Comparison of ENCODE assay signal across 8 cellular contexts in the genomic region with DNA sequence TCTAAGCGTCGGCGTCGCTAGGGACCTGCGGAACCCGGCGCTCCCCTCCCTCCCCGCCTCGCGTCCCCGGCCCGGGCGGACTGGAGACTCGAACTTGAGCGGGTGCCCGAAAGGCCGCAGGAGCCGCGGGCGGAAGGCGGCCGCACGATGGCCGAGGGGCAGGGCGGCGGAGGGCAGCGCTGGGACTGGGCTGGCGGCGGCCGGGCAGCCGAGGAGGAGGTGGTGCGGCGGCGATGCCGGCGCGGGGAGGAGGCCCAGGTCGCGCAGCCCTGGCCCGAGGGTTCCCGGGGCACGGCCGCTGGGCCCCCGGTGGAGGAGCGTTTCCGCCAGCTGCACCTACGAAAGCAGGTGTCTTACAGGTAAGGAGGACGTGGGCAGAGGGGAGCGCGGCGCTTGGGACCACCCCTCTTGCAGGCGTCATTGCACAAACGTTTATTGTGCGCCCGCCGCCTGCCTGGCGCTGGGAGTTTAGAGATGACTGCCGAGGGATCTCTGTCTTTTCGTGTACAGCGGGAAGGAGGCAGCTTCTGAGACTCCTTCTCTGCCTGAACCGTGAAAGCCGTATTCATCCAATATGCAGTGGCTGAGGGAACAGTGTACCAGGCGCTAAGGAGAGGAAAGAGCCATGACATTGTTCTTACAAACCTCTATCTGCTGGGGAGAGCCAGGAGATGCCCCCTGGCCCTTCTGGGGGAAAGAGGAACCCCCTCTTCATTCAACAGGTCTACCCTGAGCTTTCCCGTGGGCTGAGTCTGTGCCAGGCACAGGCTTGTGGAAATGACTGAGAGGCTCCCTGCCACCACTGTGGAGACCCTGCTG. TPM values are rescaled to one million over a fixed set of nuclear protein-coding genes. Genes with fewer than 3 reads are reported as not detected.
DNase-seq lines count a peak whose midpoint lies in the region; ATAC-seq, FAIRE-seq and TF ChIP-seq lines count a peak whose summit lies in the region.

No MANE protein-coding gene starts in this region.

- H3K27ac ChIP-seq in cardiac muscle cell, result no peak overlapping the region
- H3K27ac ChIP-seq in tibial artery, result no peak overlapping the region
- no peak overlapping the region for H3K27ac ChIP-seq in kidney (ENCODE audit: low read depth in 2 of 2, low read length in 2 of 2)

- no peak for DNase-seq in cardiac muscle cell (ENCODE audit: low read depth in 1 of 2, low spot score in 1 of 2)
- no peak for DNase-seq in Right ventricle myocardium inferior (ENCODE audit: missing footprints)
- peak; percentile 42 for DNase-seq in activated naive CD4-positive, alpha-beta T cell treated with anti-CD3 and anti-CD28 coated beads, Interleukin-2, amount 50 U/mL, for 16 hours
- peak; percentile 60 for DNase-seq in iPS-NIHi11 (ENCODE audit: low spot score)
- no peak for DNase-seq in tibial artery
- no peak for DNase-seq in kidney
- no peak for DNase-seq in GM12891 (ENCODE audit: insufficient read length, low spot score)
- DNase-seq in cerebellar nuclear complex (lab: John Stamatoyannopoulos, UW), result no peak

- H3K27me3 ChIP-seq in cardiac muscle cell, result peaks cover 4% of the 10 kb centered on the region
- H3K27me3 ChIP-seq in tibial artery, result peaks cover 0 to 80% of the 10 kb centered on the region in 2 donors

- no peak for TF ChIP-seq POLR2A in GM12891 (IDR thresholded peaks at IDR 0.05; ENCODE audit: low read depth, low read length)

- FAIRE-seq in kidney (lab: Jason Lieb, UNC) (no peak), GM12891 (lab: Jason Lieb, UNC) (no peak)

- TF ChIP-seq CTCF in cardiac muscle cell (IDR thresholded peaks at IDR 0.05; ENCODE audit: low read depth, low read length) (no peak), tibial artery (IDR thresholded peaks at IDR 0.05) (no peak), kidney (IDR thresholded peaks at IDR 0.05; ENCODE audit: borderline replicate concordance, extremely low read depth, insufficient read depth) (no peak)

- intact Hi-C loops in Right ventricle myocardium inferior (cut with DNase I), result no loop called here
- intact Hi-C loops in tibial artery (cut with DNase I; ENCODE audit: low total_unique reads), result no loop called here
- intact Hi-C loops in kidney (cut with DNase I), result no loop called here

- H3K36me3 ChIP-seq in cardiac muscle cell (no peaks in the 10 kb centered on the region), tibial artery (no peaks in the 10 kb centered on the region), kidney (ENCODE audit: control insufficient read depth in 1 of 2, insufficient read depth in 2 of 2, low read length in 2 of 2) (no peaks in the 10 kb centered on the region)

- peaks cover 9% of the 10 kb centered on the region for H3K4me1 ChIP-seq in cardiac muscle cell (ENCODE audit: low read depth)
- H3K4me1 ChIP-seq in tibial artery, result peaks cover 0 to 17% (median 13%) of the 10 kb centered on the region in 4 donors
- peaks cover 0 to 18% of the 10 kb centered on the region in 2 donors for H3K4me1 ChIP-seq in kidney (ENCODE audit: control insufficient read depth in 1 of 2, insufficient read depth in 1 of 2, low read depth in 1 of 2, low read length in 2 of 2)

- peak overlapping the region; percentile 49 for H3K4me3 ChIP-seq in cardiac muscle cell
- peak overlapping the region; percentile 31 to 48 for H3K4me3 ChIP-seq in tibial artery
- peak overlapping the region in 1 of 2 donors; percentile 46 for H3K4me3 ChIP-seq in kidney (ENCODE audit: low read length in 2 of 2)

- no peaks in the 10 kb centered on the region for H3K9me3 ChIP-seq in cardiac muscle cell (ENCODE audit: low read depth)
- no peaks in the 10 kb centered on the region for H3K9me3 ChIP-seq in tibial artery
- no peaks in the 10 kb centered on the region for H3K9me3 ChIP-seq in kidney (ENCODE audit: control insufficient read depth in 1 of 2, low read length in 2 of 2)

- ATAC-seq in Right ventricle myocardium inferior, result no peak

- H3K9ac ChIP-seq in kidney (ENCODE audit: low read length in 2 of 2), result no peak overlapping the region

TF ChIP-seq in GM12891, 5 proteins besides CTCF, POLR2A, EP300 and RAD21:
- no peak for TF ChIP-seq SPI1 (IDR thresholded peaks at IDR 0.05; ENCODE audit: low read depth, low read length)
- no peak for TF ChIP-seq POLR2AphosphoS5 (IDR thresholded peaks at IDR 0.05; ENCODE audit: low read depth, low read length)
- no peak for TF ChIP-seq PAX5 (IDR thresholded peaks at IDR 0.05; ENCODE audit: insufficient read depth, low read length, severe bottlenecking)
- no peak for TF ChIP-seq TAF1 (IDR thresholded peaks at IDR 0.05; ENCODE audit: low read depth, low read length)
- TF ChIP-seq POU2F2 (IDR thresholded peaks at IDR 0.05; ENCODE audit: low read depth, low read length), result no peak

RNA-seq across cellular contexts. Expression of gene DGKZ, which starts 13.9 kb away (rescaled TPM):
- total RNA-seq in cardiac muscle cell (81.8 TPM in 2 replicates), Right ventricle myocardium inferior (67.5 TPM), kidney (50.6 TPM)
- polyA plus RNA-seq in cardiac muscle cell (48.3 and 48.5 TPM in 2 replicates), kidney (ENCODE audit: insufficient read depth, low read depth, low replicate concordance) (48.5 TPM)
- polyA plus RNA-seq in GM12891 (2012; ENCODE audit: low read depth, missing spikeins), result 39.6 TPM

RNA-seq across cellular contexts. Expression of gene MDK, which starts 48.1 kb away (rescaled TPM):
- 2,973 and 4,339 TPM in 2 replicates for total RNA-seq in cardiac muscle cell
- polyA plus RNA-seq in cardiac muscle cell, result 3,396 and 3,769 TPM in 2 replicates
- 3.2 TPM for total RNA-seq in Right ventricle myocardium inferior
- total RNA-seq in kidney, result 38.3 TPM
- polyA plus RNA-seq in kidney (ENCODE audit: insufficient read depth, low read depth, low replicate concordance), result 26.3 TPM
- 2.5 TPM for polyA plus RNA-seq in GM12891 (2012; ENCODE audit: low read depth, missing spikeins)

RNA-seq across cellular contexts. Expression of gene CREB3L1, which starts 55.9 kb away (rescaled TPM):
- total RNA-seq in cardiac muscle cell, result 3.8 and 4.3 TPM in 2 replicates
- 11.7 and 14.1 TPM in 2 replicates for polyA plus RNA-seq in cardiac muscle cell
- 64.1 TPM for total RNA-seq in Right ventricle myocardium inferior
- total RNA-seq in kidney, result 7.3 TPM
- polyA plus RNA-seq in kidney (ENCODE audit: insufficient read depth, low read depth, low replicate concordance), result 2.5 TPM
- polyA plus RNA-seq in GM12891 (2012; ENCODE audit: low read depth, missing spikeins), result 2.6 TPM

RNA-seq across cellular contexts. Expression of gene CHRM4, which starts 58.2 kb away (rescaled TPM):
- total RNA-seq in cardiac muscle cell, result 0.51 and 0.56 TPM in 2 replicates
- polyA plus RNA-seq in cardiac muscle cell, result not detected in 2 replicates
- not detected for total RNA-seq in Right ventricle myocardium inferior
- total RNA-seq in kidney, result 0.16 TPM
- polyA plus RNA-seq in kidney (ENCODE audit: insufficient read depth, low read depth, low replicate concordance), result not detected
- polyA plus RNA-seq in GM12891 (2012; ENCODE audit: low read depth, missing spikeins), result 0.22 TPM

Comparison
In these comparisons a context has a peak if more than half of its experiments do, and no peak if none do; other contexts are left out.
1. RNA of gene MDK, which starts 48.1 kb away (total RNA-seq): 2,973 to 4,339 TPM in cardiac muscle cell; 38.3 TPM in kidney (single experiment) and 3.2 TPM in Right ventricle myocardium inferior (single experiment); every median in the first group is over 10 times any median in the second.
2. DNase-seq: peak in activated naive CD4-positive, alpha-beta T cell treated with anti-CD3 and anti-CD28 coated beads, Interleukin-2, amount 50 U/mL, for 16 hours (single experiment) and iPS-NIHi11 (single experiment); none in cardiac muscle cell (0 of 2), Right ventricle myocardium inferior (single experiment), tibial artery (0 of 2), kidney (single experiment), GM12891 (single experiment) and cerebellar nuclear complex (0 of 2).